14 cellular contexts compared by ENCODE assay signal in genomic region chr1:221992427-221992826, GRCh38.
DNase-seq lines count a peak whose midpoint lies in the region; ATAC-seq, FAIRE-seq and TF ChIP-seq lines count a peak whose summit lies in the region.
"Had no signal": no experiment of that assay in that cellular context is flagged by ENCODE, and none has a peak within 500 bp of the region (broad histone marks: within the 10 kb centered on the region; RNA-seq: fewer than 3 reads in every experiment).

No MANE protein-coding gene starts in this region.

- no peaks in the 10 kb centered on the region for H3K9me3 ChIP-seq in astrocyte (ENCODE audit: insufficient read depth, low read depth, low read length)
- H3K9me3 ChIP-seq in Caco-2, result no peaks in the 10 kb centered on the region
- no peaks in the 10 kb centered on the region for H3K9me3 ChIP-seq in upper lobe of left lung
- no peaks in the 10 kb centered on the region for H3K9me3 ChIP-seq in upper lobe of right lung

- no peaks in the 10 kb centered on the region for H3K27me3 Mint-ChIP-seq in astrocyte (ENCODE audit: low read depth, unreplicated experiment)
- H3K27me3 Mint-ChIP-seq in Caco-2 (ENCODE audit: insufficient read depth, unreplicated experiment), result no peaks in the 10 kb centered on the region
- H3K27me3 Mint-ChIP-seq: T-helper 17 cell had no signal

- H3K27ac Mint-ChIP-seq in astrocyte (ENCODE audit: unreplicated experiment), result peak overlapping the region; percentile 43
- H3K27ac Mint-ChIP-seq in Caco-2 (ENCODE audit: unreplicated experiment), result no peak overlapping the region
- H3K27ac Mint-ChIP-seq: T-helper 17 cell had no signal

- no peaks in the 10 kb centered on the region for H4K20me1 ChIP-seq in astrocyte (ENCODE audit: insufficient read depth, low read length)

- TF ChIP-seq CTCF in astrocyte (IDR thresholded peaks at IDR 0.05; ENCODE audit: insufficient read depth, low read depth, low read length), result no peak
- no peak for TF ChIP-seq CTCF in Caco-2 (IDR thresholded peaks at IDR 0.05; ENCODE audit: insufficient read depth in 1 of 2, low read depth in 1 of 2, low read length in 1 of 2, severe bottlenecking in 1 of 2, unreplicated experiment in 1 of 2)
- no peak for TF ChIP-seq CTCF in upper lobe of left lung (IDR thresholded peaks at IDR 0.05)
- TF ChIP-seq CTCF in upper lobe of right lung (IDR thresholded peaks at IDR 0.05), result no peak

- H3K27me3 ChIP-seq in astrocyte (ENCODE audit: insufficient read depth, low read length) (no peaks in the 10 kb centered on the region), Caco-2 (replicated peaks; ENCODE audit: control insufficient read depth, insufficient read depth, low read length) (no peaks in the 10 kb centered on the region), upper lobe of left lung (no peaks in the 10 kb centered on the region), upper lobe of right lung (no peaks in the 10 kb centered on the region)

- intact Hi-C loops in Caco-2 (cut with micrococcal nuclease; ENCODE audit: unreplicated experiment), result loop anchor here (10.0 kb wide), 1 partner anchor 248 kb away; the partner anchor contains the start of gene DUSP10
- intact Hi-C loops in upper lobe of right lung (cut with DNase I), result no loop called here

- TF ChIP-seq EP300 in upper lobe of left lung (IDR thresholded peaks at IDR 0.05), result no peak

- H3K4me1 Mint-ChIP-seq in astrocyte (ENCODE audit: low read depth, unreplicated experiment), result peaks cover 50% of the 10 kb centered on the region
- no peaks in the 10 kb centered on the region for H3K4me1 Mint-ChIP-seq in Caco-2 (ENCODE audit: low read depth, unreplicated experiment)

- H3K36me3 Mint-ChIP-seq in astrocyte (ENCODE audit: low read depth, unreplicated experiment), result no peaks in the 10 kb centered on the region
- no peaks in the 10 kb centered on the region for H3K36me3 Mint-ChIP-seq in Caco-2 (ENCODE audit: insufficient read depth, unreplicated experiment)

- POLR2A ChIA-PET in Caco-2 (lab: Charles Lee), result no interaction called here

- 63 to 87% methylated on average over 2 of the region's 2 CpGs for WGBS in upper lobe of left lung, 2 donors

- peaks cover 31% of the 10 kb centered on the region for H3K4me1 ChIP-seq in astrocyte (ENCODE audit: insufficient read depth, low read length)
- no peaks in the 10 kb centered on the region for H3K4me1 ChIP-seq in Caco-2
- H3K4me1 ChIP-seq in upper lobe of left lung, result peaks cover 0 to 3% (median 0%) of the 10 kb centered on the region in 4 donors
- no peaks in the 10 kb centered on the region for H3K4me1 ChIP-seq in upper lobe of right lung

- no peak overlapping the region for H3K4me2 ChIP-seq in astrocyte (ENCODE audit: low read length)

- no peaks in the 10 kb centered on the region for H3K79me2 ChIP-seq in astrocyte (ENCODE audit: insufficient read depth, low read length)

- no peak overlapping the region for H2AFZ ChIP-seq in astrocyte (ENCODE audit: low read depth, low read length)

- ATAC-seq in GM18858 (IDR thresholded peaks at IDR 0.05; ENCODE audit: unreplicated experiment), result peak; percentile 37
- peak; percentile 35 for ATAC-seq in GM21381 (IDR thresholded peaks at IDR 0.05; ENCODE audit: unreplicated experiment)
- peak; percentile 51 for ATAC-seq in HG03135 (IDR thresholded peaks at IDR 0.05; ENCODE audit: unreplicated experiment)
- no peak for ATAC-seq in upper lobe of left lung (ENCODE audit: low FRiP score in 2 of 2)
- no peak for ATAC-seq in upper lobe of right lung
- ATAC-seq: T-helper 17 cell had no signal

- no peak for TF ChIP-seq POLR2A in upper lobe of left lung (IDR thresholded peaks at IDR 0.05)

- no peak overlapping the region for H3K4me3 Mint-ChIP-seq in astrocyte (ENCODE audit: unreplicated experiment)
- H3K4me3 Mint-ChIP-seq in Caco-2 (ENCODE audit: unreplicated experiment), result no peak overlapping the region
- H3K4me3 Mint-ChIP-seq: T-helper 17 cell had no signal

- H3K27ac ChIP-seq in astrocyte (ENCODE audit: low read depth, low read length) (no peak overlapping the region), upper lobe of left lung (no peak overlapping the region), upper lobe of right lung (no peak overlapping the region)

- DNase-seq in astrocyte (ENCODE audit: low read depth) (no peak), Caco-2 (no peak), upper lobe of left lung (no peak), upper lobe of right lung (no peak), SIG-M5 (lab: John Stamatoyannopoulos, UW) (no peak)
- DNase-seq: activated T-cell treated with anti-CD3 and anti-CD28 coated beads, Interleukin-2, amount 50 U/mL, for 1 hour; anterior cingulate cortex; erythroblast; NCI-H1930; stimulated activated CD4-positive, alpha-beta T cell treated with anti-CD3 and anti-CD28 coated beads, Interleukin-12 subunit alpha, Interleukin-12 subunit beta, amount 100 ng/mL, for 4 hours; T-helper 17 cell had no signal

- no peaks in the 10 kb centered on the region for H3K9me3 Mint-ChIP-seq in astrocyte (ENCODE audit: unreplicated experiment)
- H3K9me3 Mint-ChIP-seq in Caco-2 (ENCODE audit: unreplicated experiment), result no peaks in the 10 kb centered on the region

- H3K36me3 ChIP-seq in astrocyte (ENCODE audit: insufficient read depth, low read length), result no peaks in the 10 kb centered on the region
- no peaks in the 10 kb centered on the region for H3K36me3 ChIP-seq in Caco-2 (ENCODE audit: control insufficient read depth, insufficient read depth, low read length)
- H3K36me3 ChIP-seq in upper lobe of left lung, result no peaks in the 10 kb centered on the region
- H3K36me3 ChIP-seq in upper lobe of right lung, result no peaks in the 10 kb centered on the region

- no peak for FAIRE-seq in astrocyte (lab: Jason Lieb, UNC)

- CTCF ChIA-PET in Caco-2 (lab: Charles Lee), result interaction anchor here (0.6 kb wide), 1 partner anchor 17 kb away, joined by 3 read pairs; no protein-coding TSS in a partner anchor

- no peak overlapping the region for H3K4me3 ChIP-seq in astrocyte (ENCODE audit: insufficient read depth, low read depth, low read length)
- H3K4me3 ChIP-seq in Caco-2 (ENCODE audit: low read depth, low read length), result no peak overlapping the region
- no peak overlapping the region for H3K4me3 ChIP-seq in upper lobe of left lung
- H3K4me3 ChIP-seq in upper lobe of right lung, result no peak overlapping the region

- no peak overlapping the region for H3K9ac ChIP-seq in astrocyte (ENCODE audit: low read length)

- BruUV-seq in Caco-2 (replicated peaks; lab: Mats Ljungman, UMichigan), result no TSS peak

Comparison
In these comparisons a context has a peak if more than half of its experiments do, and no peak if none do; other contexts are left out.
1. ATAC-seq: peak in GM18858 (single experiment), GM21381 (single experiment) and HG03135 (single experiment); none in upper lobe of left lung (0 of 2) and upper lobe of right lung (single experiment).